Comparison of ENCODE assay signal across 8 cellular contexts in the genomic region with DNA sequence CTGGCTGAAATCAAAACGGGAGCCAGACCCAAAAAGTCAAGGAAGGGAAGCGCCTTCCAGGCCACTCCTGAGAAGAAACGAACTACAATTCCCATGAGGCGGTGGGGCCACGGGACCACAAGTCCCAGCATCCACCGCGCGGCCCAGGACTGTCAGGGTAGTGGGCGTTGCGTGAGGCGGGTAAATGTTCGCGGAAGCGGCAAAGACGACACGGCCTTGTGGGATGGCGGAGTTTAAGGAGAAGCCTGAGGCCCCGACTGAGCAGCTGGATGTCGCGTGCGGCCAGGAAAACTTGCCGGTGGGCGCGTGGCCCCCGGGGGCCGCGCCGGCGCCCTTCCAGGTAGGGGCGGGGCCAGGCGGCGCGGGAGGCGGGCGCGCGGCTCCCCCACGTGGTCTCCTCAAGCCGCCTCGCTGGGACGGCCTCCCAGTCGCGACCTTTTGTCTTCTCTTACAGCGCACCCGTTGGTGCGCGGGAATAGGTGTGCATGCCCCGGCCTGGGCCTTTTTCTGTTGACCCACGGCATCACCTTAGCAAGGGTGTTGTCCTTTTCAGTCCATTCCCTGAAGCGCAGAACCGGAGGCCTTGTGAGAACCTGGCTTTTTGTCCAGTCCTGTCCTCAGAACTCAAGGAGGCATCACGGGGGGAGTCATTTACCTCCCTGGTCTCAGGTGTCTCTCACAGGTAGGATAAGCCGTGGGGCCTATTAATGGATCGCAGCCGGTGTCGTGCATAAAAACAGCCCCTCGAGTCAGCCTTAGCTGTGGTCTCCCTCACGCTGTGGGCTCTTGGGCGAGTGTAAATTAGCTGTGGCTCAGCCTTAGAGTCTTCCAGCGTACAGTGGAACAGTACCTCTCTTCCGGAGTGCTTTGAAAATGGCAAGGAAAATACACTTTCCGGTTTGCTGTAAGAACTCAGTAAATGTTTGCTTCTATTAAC. TPM values are rescaled to one million over a fixed set of nuclear protein-coding genes. Genes with fewer than 3 reads are reported as not detected.
DNase-seq lines count a peak whose midpoint lies in the region; ATAC-seq and TF ChIP-seq lines count a peak whose summit lies in the region.

TSS of gene SETMAR (plus strand) at position 183 of the 937 bp plus-strand sequence. CDS start at position 185, 2 bp downstream.

- H3K36me3 ChIP-seq in SU-DHL-6 (ENCODE audit: low read length) (no peaks in the 10 kb centered on the region), parathyroid adenoma (ENCODE audit: control insufficient read depth, insufficient read depth, low read length) (no peaks in the 10 kb centered on the region), tibial artery (peaks cover 0 to 5% (median 2%) of the 10 kb centered on the region in 3 donors)

- POLR2A ChIA-PET in activated naive CD8-positive, alpha-beta T cell treated with anti-CD3 and anti-CD28 coated beads, Interleukin-2, amount 10 ng/mL, durations not matched to agents 7 days and 5 days (lab: Charles Lee) = interaction anchor here (1.8 kb wide), 1 partner anchor 48 kb away, joined by 4 read pairs; no protein-coding TSS in a partner anchor

- H3K9me3 Mint-ChIP-seq in activated naive CD8-positive, alpha-beta T cell treated with anti-CD3 and anti-CD28 coated beads, Interleukin-2, amount 10 ng/mL, durations not matched to agents 7 days and 5 days = no peaks in the 10 kb centered on the region

- peaks cover 5% of the 10 kb centered on the region for H3K4me1 ChIP-seq in parathyroid adenoma
- H3K4me1 ChIP-seq in tibial artery = peaks cover 0 to 50% (median 37%) of the 10 kb centered on the region in 4 donors

- TF ChIP-seq CTCF in GM10266 (IDR thresholded peaks at IDR 0.05; ENCODE audit: control insufficient read depth, insufficient read depth, low read depth, missing control alignments) (no peak), NB4 (IDR thresholded peaks at IDR 0.05; ENCODE audit: low read depth, low read length) (no peak), SU-DHL-6 (IDR thresholded peaks at IDR 0.05; ENCODE audit: insufficient read depth, low read length, poor library complexity, severe bottlenecking) (no peak), parathyroid adenoma (IDR thresholded peaks at IDR 0.05) (no peak), tibial artery (IDR thresholded peaks at IDR 0.05) (peak in 1 of 2 experiments; percentile 8)

- H3K27ac Mint-ChIP-seq in activated naive CD8-positive, alpha-beta T cell treated with anti-CD3 and anti-CD28 coated beads, Interleukin-2, amount 10 ng/mL, durations not matched to agents 7 days and 5 days = peak within 1 kb of the TSS; percentile 99

- no peaks in the 10 kb centered on the region for H3K27me3 Mint-ChIP-seq in activated naive CD8-positive, alpha-beta T cell treated with anti-CD3 and anti-CD28 coated beads, Interleukin-2, amount 10 ng/mL, durations not matched to agents 7 days and 5 days

- no peaks in the 10 kb centered on the region; the same call in 1 of the 2 replicates for H3K9me2 ChIP-seq in SU-DHL-6 (replicated peaks; ENCODE audit: insufficient read depth, low read length)

- H3F3A ChIP-seq in SU-DHL-6 (ENCODE audit: insufficient read depth) = no peaks in the 10 kb centered on the region; the same call in 1 of the 2 replicates

- peak within 1 kb of the TSS; percentile 96 for H3K4me3 ChIP-seq in NB4 (ENCODE audit: low read depth, low read length)
- peak within 1 kb of the TSS; percentile 93 for H3K4me3 ChIP-seq in SU-DHL-6 (ENCODE audit: insufficient read depth, low read length, poor library complexity, severe bottlenecking)
- H3K4me3 ChIP-seq in parathyroid adenoma (ENCODE audit: low read depth, low read length) = peak within 1 kb of the TSS; percentile 94
- H3K4me3 ChIP-seq in tibial artery = peak within 1 kb of the TSS; percentile 72 to 81

- H3K27me3 ChIP-seq in SU-DHL-6 (ENCODE audit: low read length) = no peaks in the 10 kb centered on the region
- no peaks in the 10 kb centered on the region for H3K27me3 ChIP-seq in parathyroid adenoma (ENCODE audit: control insufficient read depth, insufficient read depth, low read length)
- H3K27me3 ChIP-seq in tibial artery = no peaks in the 10 kb centered on the region

- TF ChIP-seq POLR2A in NB4 (IDR thresholded peaks at IDR 0.05; ENCODE audit: extremely low read depth, insufficient read length) = peak; percentile 59

- intact Hi-C loops in Right ventricle myocardium superior (cut with DNase I) (no loop called here), tibial artery (cut with DNase I; ENCODE audit: low total_unique reads) (no loop called here)

- H3K79me2 ChIP-seq in SU-DHL-6 (ENCODE audit: insufficient read depth, low read length) (peaks cover 26% of the 10 kb centered on the region), parathyroid adenoma (peaks cover 2% of the 10 kb centered on the region)

- peaks cover 14% of the 10 kb centered on the region for H3K4me1 Mint-ChIP-seq in activated naive CD8-positive, alpha-beta T cell treated with anti-CD3 and anti-CD28 coated beads, Interleukin-2, amount 10 ng/mL, durations not matched to agents 7 days and 5 days

- peaks cover 18% of the 10 kb centered on the region for H3K36me3 Mint-ChIP-seq in activated naive CD8-positive, alpha-beta T cell treated with anti-CD3 and anti-CD28 coated beads, Interleukin-2, amount 10 ng/mL, durations not matched to agents 7 days and 5 days

- H3K9me3 ChIP-seq in SU-DHL-6 (ENCODE audit: insufficient read depth, low read length) = no peaks in the 10 kb centered on the region
- no peaks in the 10 kb centered on the region for H3K9me3 ChIP-seq in parathyroid adenoma (ENCODE audit: control insufficient read depth, low read length)
- no peaks in the 10 kb centered on the region for H3K9me3 ChIP-seq in tibial artery

- peak; percentile 99 for ATAC-seq in HG02571 (IDR thresholded peaks at IDR 0.05; ENCODE audit: unreplicated experiment)
- peak; percentile 94 for ATAC-seq in activated naive CD8-positive, alpha-beta T cell treated with anti-CD3 and anti-CD28 coated beads, Interleukin-2, amount 10 ng/mL, durations not matched to agents 7 days and 5 days (ENCODE audit: low read depth)
- ATAC-seq in Right ventricle myocardium superior (ENCODE audit: poor library complexity) = peak; percentile 98

- peak within 1 kb of the TSS; percentile 75 for H3K27ac ChIP-seq in SU-DHL-6 (ENCODE audit: low read depth, low read length)
- H3K27ac ChIP-seq in parathyroid adenoma = peak within 1 kb of the TSS; percentile 81
- H3K27ac ChIP-seq in tibial artery = peak within 1 kb of the TSS; percentile 92 to 94

- H3K9ac ChIP-seq in SU-DHL-6 (ENCODE audit: low read length) = peak within 1 kb of the TSS; percentile 82
- H3K9ac ChIP-seq in parathyroid adenoma = peak within 1 kb of the TSS; percentile 12

- DNase-seq in GM10266 (ENCODE audit: extremely low spot score) (peak; percentile 92), NB4 (ENCODE audit: low read depth) (peak; percentile 92), Right ventricle myocardium superior (peak; percentile 96), tibial artery (peak; percentile 95)
- DNase-seq in activated naive CD8-positive, alpha-beta T cell treated with anti-CD3 and anti-CD28 coated beads, Interleukin-2, amount 10 ng/mL, durations not matched to agents 7 days and 5 days = peak; percentile 89

- H3K4me2 ChIP-seq in SU-DHL-6 (ENCODE audit: low read depth, low read length, poor library complexity, severe bottlenecking) = peak within 1 kb of the TSS; percentile 66
- peak within 1 kb of the TSS; percentile 79 for H3K4me2 ChIP-seq in parathyroid adenoma (ENCODE audit: low read length)

- peak within 1 kb of the TSS; percentile 96 for H3K4me3 Mint-ChIP-seq in activated naive CD8-positive, alpha-beta T cell treated with anti-CD3 and anti-CD28 coated beads, Interleukin-2, amount 10 ng/mL, durations not matched to agents 7 days and 5 days

- no peaks in the 10 kb centered on the region for H4K20me1 ChIP-seq in SU-DHL-6 (ENCODE audit: low read depth, low read length)

- H2AFZ ChIP-seq in SU-DHL-6 (ENCODE audit: low read depth, low read length, severe bottlenecking) = peak within 1 kb of the TSS; percentile 96
- H2AFZ ChIP-seq in parathyroid adenoma = peak within 1 kb of the TSS; percentile 97

RNA-seq across cellular contexts. Expression of gene SETMAR, which starts in this region (rescaled TPM):
- 10 to 100 TPM in 1 of 2 experiments, 1 to 10 TPM in 1; 10.0 to 11.3 TPM for total RNA-seq in activated naive CD8-positive, alpha-beta T cell treated with anti-CD3 and anti-CD28 coated beads, Interleukin-2, amount 10 ng/mL, durations not matched to agents 7 days and 5 days
- total RNA-seq in Right ventricle myocardium superior = 15.4 TPM

Comparison
In these comparisons a context has a peak if more than half of its experiments do, and no peak if none do; other contexts are left out.
1. Peak in every context shown above with its lines: DNase-seq, ATAC-seq, H3K4me3 ChIP-seq and H3K27ac ChIP-seq.